In the genomic region with DNA sequence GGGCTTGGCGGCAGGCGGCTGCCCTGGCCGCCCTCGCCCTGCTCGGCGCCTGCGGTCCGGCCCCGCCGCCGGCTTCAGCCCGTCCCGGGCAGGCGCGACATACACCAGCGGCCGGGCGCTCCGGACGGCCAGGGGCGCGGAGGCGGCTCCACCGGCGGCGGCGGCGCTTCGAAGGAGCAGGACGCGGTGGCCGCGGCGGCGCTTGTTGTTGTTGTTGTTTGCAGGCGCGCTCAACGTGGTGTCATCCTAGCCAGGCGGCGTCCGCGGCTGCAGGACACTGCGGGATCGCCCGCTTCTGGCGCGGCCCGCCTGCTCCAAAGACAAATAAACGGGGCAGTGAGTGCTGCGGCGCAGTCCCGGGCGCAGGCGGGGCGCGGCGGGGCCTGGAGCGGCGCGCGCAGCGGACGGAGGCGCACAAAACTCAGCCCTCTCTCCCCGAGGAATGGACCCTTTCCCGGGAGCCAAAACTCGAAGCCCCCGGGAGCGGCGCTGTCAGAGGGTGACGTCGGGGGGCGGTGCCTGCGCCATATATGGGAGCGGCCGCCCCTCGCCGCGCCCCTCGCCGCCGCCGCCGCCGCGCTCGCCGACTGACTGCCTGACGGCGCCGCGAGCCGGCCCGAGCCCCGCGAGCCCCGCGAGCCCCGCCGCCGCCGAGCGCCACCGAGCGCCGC, we compare ENCODE assay signal across 8 cellular contexts. TPM values are rescaled to one million over a fixed set of nuclear protein-coding genes. Genes with fewer than 3 reads are reported as not detected.
A peak's percentile ranks its signal among the peaks of the same experiment; 100 is the strongest.
DNase-seq lines count a peak whose midpoint lies in the region; ATAC-seq and TF ChIP-seq lines count a peak whose summit lies in the region.

EBF3 (minus strand) TSS at position 444 of the 671 bp plus-strand sequence. CDS start 506 bp downstream, outside the sequence.

- no peak within 1 kb of the TSS for H3K27ac Mint-ChIP-seq in activated naive CD8-positive, alpha-beta T cell treated with anti-CD3 and anti-CD28 coated beads for 36 hours

- no peak for TF ChIP-seq POLR2A in prostate gland (IDR thresholded peaks at IDR 0.05)

- H3K27me3 Mint-ChIP-seq in activated naive CD8-positive, alpha-beta T cell treated with anti-CD3 and anti-CD28 coated beads for 36 hours: peaks cover 76% of the 10 kb centered on the region

- no peaks in the 10 kb centered on the region for H3K9me3 ChIP-seq in heart right ventricle
- no peaks in the 10 kb centered on the region for H3K9me3 ChIP-seq in prostate gland

- DNase-seq in NCI-H345 treated with DMSO at 0.1 percent for 48 hours (lab: John Stamatoyannopoulos, UW; ENCODE audit: unreplicated experiment): peak; percentile 52
- DNase-seq in activated naive CD8-positive, alpha-beta T cell treated with anti-CD3 and anti-CD28 coated beads for 36 hours: peak; percentile 71
- peak; percentile 91 for DNase-seq in heart right ventricle
- peak; percentile 44 for DNase-seq in prostate gland (ENCODE audit: low spot score)
- no peak for DNase-seq in midbrain (lab: John Stamatoyannopoulos, UW)

- WGBS in heart right ventricle, 2 donors: 1% methylated on average over 106 of the region's 106 CpGs
- WGBS in prostate gland: under 1% methylated on average over 61 of the region's 106 CpGs

- H3K27me3 ChIP-seq in heart right ventricle: peaks cover 11 to 97% (median 83%) of the 10 kb centered on the region in 7 donors
- peaks cover 63% of the 10 kb centered on the region for H3K27me3 ChIP-seq in prostate gland (replicated peaks; ENCODE audit: insufficient read depth)

- H3K4me1 ChIP-seq in heart right ventricle (peaks cover 2 to 25% (median 16%) of the 10 kb centered on the region in 9 donors), prostate gland (replicated peaks) (no peaks in the 10 kb centered on the region)

- intact Hi-C loops in heart right ventricle (cut with DNase I): loop anchor here in 5 of 10 donors (2.0 to 10.0 kb wide), 6 partner anchors 73 to 689 kb away; no protein-coding TSS in a partner anchor
- intact Hi-C loops in prostate gland (cut with DNase I): no loop called here

- H3K27ac ChIP-seq in heart right ventricle (peak within 1 kb of the TSS; percentile 80 to 94 (median 90)), prostate gland (peak within 1 kb of the TSS; percentile 30 to 49)

- peaks cover 27% of the 10 kb centered on the region for H3K4me1 Mint-ChIP-seq in activated naive CD8-positive, alpha-beta T cell treated with anti-CD3 and anti-CD28 coated beads for 36 hours

- H3K4me3 Mint-ChIP-seq in activated naive CD8-positive, alpha-beta T cell treated with anti-CD3 and anti-CD28 coated beads for 36 hours: peak within 1 kb of the TSS; percentile 65

- H3K9me3 Mint-ChIP-seq in activated naive CD8-positive, alpha-beta T cell treated with anti-CD3 and anti-CD28 coated beads for 36 hours: no peaks in the 10 kb centered on the region

- H3K36me3 Mint-ChIP-seq in activated naive CD8-positive, alpha-beta T cell treated with anti-CD3 and anti-CD28 coated beads for 36 hours: peaks cover 3% of the 10 kb centered on the region

- no peaks in the 10 kb centered on the region for H3K36me3 ChIP-seq in heart right ventricle
- H3K36me3 ChIP-seq in prostate gland: no peaks in the 10 kb centered on the region

- ATAC-seq in heart right ventricle: peak; percentile 83 to 88 (median 86)
- no peak for ATAC-seq in HG03571 (IDR thresholded peaks at IDR 0.05; ENCODE audit: unreplicated experiment)
- no peak for ATAC-seq in GM18909 (IDR thresholded peaks at IDR 0.05; ENCODE audit: poor library complexity, unreplicated experiment)

- H3K4me3 ChIP-seq in GM08714 (ENCODE audit: low read length): peak within 1 kb of the TSS; percentile 14; the same call in 1 of the 2 replicates
- peak within 1 kb of the TSS; percentile 44 to 91 (median 73) for H3K4me3 ChIP-seq in heart right ventricle
- H3K4me3 ChIP-seq in prostate gland: peak within 1 kb of the TSS; percentile 30 to 37

- TF ChIP-seq CTCF in heart right ventricle (IDR thresholded peaks at IDR 0.05) (peak in 1 of 9 donors; percentile 18), prostate gland (IDR thresholded peaks at IDR 0.05) (peak in 1 of 4 experiments; percentile 14)

RNA-seq across cellular contexts. Expression of gene EBF3, which starts in this region (rescaled TPM):
- not detected for total RNA-seq in activated naive CD8-positive, alpha-beta T cell treated with anti-CD3 and anti-CD28 coated beads for 36 hours
- total RNA-seq in heart right ventricle (10 to 100 TPM in 1 of 10 donors, 1 to 10 TPM in 9; 4.3 to 12.2 (median 5.6) TPM), prostate gland (1 to 10 TPM; 1.5 to 7.8 TPM)
- polyA plus RNA-seq in heart right ventricle: 10 to 100 TPM in 1 of 2 donors, 1 to 10 TPM in 1; 3.9 to 10.7 TPM

Comparison
In these comparisons a context has a peak if more than half of its experiments do, and no peak if none do; other contexts are left out.
1. Peak in DNase-seq in activated naive CD8-positive, alpha-beta T cell treated with anti-CD3 and anti-CD28 coated beads for 36 hours; RNA of the gene not detected or under 1 TPM.
2. H3K4me3 ChIP-seq: peak in every context shown above with its lines; median percentile 73 in heart right ventricle; 34 in prostate gland; 14 in GM08714.
3. ATAC-seq: peak in heart right ventricle (8 of 8); none in HG03571 (single experiment) and GM18909 (single experiment).